Comparison of ENCODE assay signal across 8 cellular contexts in genomic region chr2:74499269-74499939, GRCh38. TPM values are rescaled to one million over a fixed set of nuclear protein-coding genes. Genes with fewer than 3 reads are reported as not detected.
DNase-seq lines count a peak whose midpoint lies in the region; ATAC-seq and TF ChIP-seq lines count a peak whose summit lies in the region.

A gene with protein sequence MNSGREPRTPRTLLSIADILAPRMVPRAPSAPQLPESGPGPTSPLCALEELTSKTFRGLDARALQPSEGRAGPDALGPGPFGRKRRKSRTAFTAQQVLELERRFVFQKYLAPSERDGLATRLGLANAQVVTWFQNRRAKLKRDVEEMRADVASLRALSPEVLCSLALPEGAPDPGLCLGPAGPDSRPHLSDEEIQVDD (minus strand): TSS chr2:74499603. CDS start chr2:74499537, 66 bp downstream.

- peaks cover 17% of the 10 kb centered on the region for H3K27me3 ChIP-seq in brain microvascular endothelial cell (replicated peaks)
- peaks cover 0 to 56% of the 10 kb centered on the region in 2 donors for H3K27me3 ChIP-seq in tibial nerve

- peaks cover 16% of the 10 kb centered on the region for H3K4me1 Mint-ChIP-seq in memory B cell

- no peak for TF ChIP-seq EP300 in tibial nerve (IDR thresholded peaks at IDR 0.05)

- intact Hi-C loops in lower leg skin (cut with DNase I; ENCODE audit: low total_unique reads) = no loop called here

- H3K9me3 ChIP-seq in tibial nerve = no peaks in the 10 kb centered on the region

- peak; percentile 34 for ATAC-seq in memory B cell (ENCODE audit: low read depth)

- H3K36me3 ChIP-seq in brain microvascular endothelial cell (replicated peaks) = no peaks in the 10 kb centered on the region
- H3K36me3 ChIP-seq in tibial nerve = peaks cover 0 to 6% (median 0%) of the 10 kb centered on the region in 3 donors

- peaks cover 22% of the 10 kb centered on the region for H3K27me3 Mint-ChIP-seq in memory B cell

- peak; percentile 48 for DNase-seq in activated T-cell treated with anti-CD3 and anti-CD28 coated beads, Interleukin-2, amount 50 U/mL, for 1 hour
- no peak for DNase-seq in activated T-cell treated with anti-CD3 and anti-CD28 coated beads for 4 hours
- no peak for DNase-seq in brain microvascular endothelial cell
- DNase-seq in memory B cell (ENCODE audit: low spot score in 2 of 2) = peak in 1 of 2 donors; percentile 40
- DNase-seq in tibial nerve (ENCODE audit: low spot score in 2 of 2) = no peak
- DNase-seq in medulla oblongata (ENCODE audit: extremely low spot score) = no peak
- DNase-seq in lower leg skin (ENCODE audit: low spot score in 2 of 2) = no peak
- no peak for DNase-seq in NCI-H1694 treated with DMSO at 0.1 percent for 48 hours (lab: John Stamatoyannopoulos, UW)

- H3K9me3 Mint-ChIP-seq in memory B cell = no peaks in the 10 kb centered on the region

- peak within 1 kb of the TSS; percentile 82 for H3K4me3 Mint-ChIP-seq in memory B cell

- WGBS in tibial nerve, 2 donors = 0 to 5% methylated on average over 14 to 36 of the region's 65 CpGs
- WGBS in lower leg skin, 2 donors = 7 to 12% methylated on average over 52 to 58 of the region's 65 CpGs

- peak within 1 kb of the TSS; percentile 45 for H3K4me3 ChIP-seq in brain microvascular endothelial cell (ENCODE audit: low read depth, low read length)
- H3K4me3 ChIP-seq in tibial nerve = peak within 1 kb of the TSS; percentile 5 to 43 (median 28)
- H3K4me3 ChIP-seq in lower leg skin (ENCODE audit: low read depth, poor library complexity, severe bottlenecking) = no peak within 1 kb of the TSS

- TF ChIP-seq CTCF in brain microvascular endothelial cell (IDR thresholded peaks at IDR 0.05; ENCODE audit: low read depth, low read length, missing control alignments) (no peak), tibial nerve (IDR thresholded peaks at IDR 0.05) (no peak), lower leg skin (IDR thresholded peaks at IDR 0.05) (no peak)

- peaks cover 0 to 57% (median 28%) of the 10 kb centered on the region in 4 donors for H3K4me1 ChIP-seq in tibial nerve

- in situ Hi-C loops in brain microvascular endothelial cell (cut with HindIII; ENCODE audit: low pct_ligation_motif_present, low sequenced_read_pairs) = no loop called here

- no peak for TF ChIP-seq POLR2A in tibial nerve (IDR thresholded peaks at IDR 0.05)
- no peak for TF ChIP-seq POLR2A in lower leg skin (IDR thresholded peaks at IDR 0.05)

- peak within 1 kb of the TSS; percentile 17 for H3K27ac Mint-ChIP-seq in memory B cell

- H3K36me3 Mint-ChIP-seq in memory B cell = peaks cover 2% of the 10 kb centered on the region

- H3K27ac ChIP-seq in brain microvascular endothelial cell = no peak within 1 kb of the TSS
- no peak within 1 kb of the TSS for H3K27ac ChIP-seq in tibial nerve

RNA-seq across cellular contexts. Expression of the gene that starts here (rescaled TPM):
- total RNA-seq in tibial nerve (1 to 10 TPM in 2 of 4 donors, under 1 TPM in 2; 0.20 to 4.4 (median 1.6) TPM), lower leg skin (1 to 10 TPM in 1 of 4 donors, under 1 TPM in 1, not detected in 2; 0.55 to 1.2 TPM)
